Comparison of ENCODE assay signal across 2 cellular contexts in genomic region chr20:51118985-51119527, GRCh38.
TF ChIP-seq lines count a peak whose summit lies in the region.

No MANE protein-coding gene starts in this region.

TF ChIP-seq in GM23338, 12 proteins besides CTCF, POLR2A, EP300 and RAD21 (continued from another document):
- TF ChIP-seq ZNF462 (CRISPR knock-in tag; IDR thresholded peaks at IDR 0.05) (no peak), ZNF331 (CRISPR knock-in tag; IDR thresholded peaks at IDR 0.05; ENCODE audit: low read depth) (no peak), REST (IDR thresholded peaks at IDR 0.05; ENCODE audit: unreplicated experiment) (no peak), CREB1 (CRISPR knock-in tag; IDR thresholded peaks at IDR 0.05; ENCODE audit: low read depth) (no peak), NANOG (IDR thresholded peaks at IDR 0.05; ENCODE audit: borderline replicate concordance) (no peak), ZNF114 (CRISPR knock-in tag; IDR thresholded peaks at IDR 0.05) (no peak), STAT1 (IDR thresholded peaks at IDR 0.05; ENCODE audit: unreplicated experiment) (no peak), EZH2 (IDR thresholded peaks at IDR 0.05; ENCODE audit: low read depth, unreplicated experiment) (no peak), JUNB (IDR thresholded peaks at IDR 0.05; ENCODE audit: unreplicated experiment) (no peak), ETS1 (IDR thresholded peaks at IDR 0.05) (no peak), EZH2phosphoT487 (IDR thresholded peaks at IDR 0.05; ENCODE audit: unreplicated experiment) (no peak)

TF ChIP-seq in WTC11, 78 proteins besides CTCF, POLR2A, EP300 and RAD21 (continued from another document):
- TF ChIP-seq AFF4 (CRISPR knock-in tag; IDR thresholded peaks at IDR 0.05; ENCODE audit: borderline replicate concordance) (no peak), TEAD1 (CRISPR knock-in tag; IDR thresholded peaks at IDR 0.05) (no peak)
